In genomic region chr14:73785834-73786631, GRCh38 we compare ENCODE assay signal across 9 cellular contexts.
A peak's percentile ranks its signal among the peaks of the same experiment; 100 is the strongest.
DNase-seq lines count a peak whose midpoint lies in the region; ATAC-seq, FAIRE-seq and TF ChIP-seq lines count a peak whose summit lies in the region.
"Had no signal": no experiment of that assay in that cellular context is flagged by ENCODE, and none has a peak within 500 bp of the region (broad histone marks: within the 10 kb centered on the region; RNA-seq: fewer than 3 reads in every experiment).

No MANE protein-coding gene starts in this region.

- TF ChIP-seq CTCF in nephron progenitor cell (IDR thresholded peaks at IDR 0.05) (no peak), thyroid gland (IDR thresholded peaks at IDR 0.05) (peak in 4 of 6 experiments; percentile 23 to 47 (median 29))

- H3K4me3 ChIP-seq in thyroid gland (replicated peaks in 1 of 3) = peak overlapping the region; percentile 17 to 67 (median 19)

- H3K36me3 ChIP-seq in thyroid gland = no peaks in the 10 kb centered on the region

- H3K27me3 ChIP-seq in thyroid gland = no peaks in the 10 kb centered on the region

- peak; percentile 27 for ATAC-seq in HG02678 (IDR thresholded peaks at IDR 0.05; ENCODE audit: unreplicated experiment)
- ATAC-seq in HG02884 (IDR thresholded peaks at IDR 0.05; ENCODE audit: unreplicated experiment) = no peak

- peak; percentile 25 for DNase-seq in DMS114 treated with DMSO at 0.1 percent for 48 hours (lab: John Stamatoyannopoulos, UW; ENCODE audit: unreplicated experiment)
- DNase-seq in RCC 7860 (ENCODE audit: low spot score) = peak; percentile 63
- DNase-seq in activated effector memory CD4-positive, alpha-beta T cell treated with anti-CD3 and anti-CD28 coated beads, Interleukin-2, amount 50 U/mL, for 16 hours = peak; percentile 85
- DNase-seq in fibroblast of the conjunctiva (ENCODE audit: low read depth) = peak; percentile 94
- DNase-seq in nephron progenitor cell = peak; percentile 70
- DNase-seq in thyroid gland = peak; percentile 74 to 79

- peaks cover 3% of the 10 kb centered on the region for H3K36me3 Mint-ChIP-seq in nephron progenitor cell (ENCODE audit: low read depth)

- no peaks in the 10 kb centered on the region for H3K27me3 Mint-ChIP-seq in nephron progenitor cell (ENCODE audit: low read depth, poor library complexity)

- H3K4me1 Mint-ChIP-seq in nephron progenitor cell = peaks cover 77% of the 10 kb centered on the region

- H3K27ac ChIP-seq in thyroid gland = peak overlapping the region; percentile 90 to 98 (median 97)

- no peaks in the 10 kb centered on the region for H3K9me3 Mint-ChIP-seq in nephron progenitor cell

- no peaks in the 10 kb centered on the region for H3K9me3 ChIP-seq in thyroid gland

- FAIRE-seq in RCC 7860 (lab: Jason Lieb, UNC) = no peak
- FAIRE-seq: frontal cortex had no signal

- peaks cover 53 to 68% of the 10 kb centered on the region in 2 donors for H3K4me1 ChIP-seq in thyroid gland

- peak in 1 of 2 donors; percentile 67 for TF ChIP-seq POLR2A in thyroid gland (IDR thresholded peaks at IDR 0.05)

- peak overlapping the region; percentile 88 for H3K4me3 Mint-ChIP-seq in nephron progenitor cell

- H3K27ac Mint-ChIP-seq in nephron progenitor cell = peak overlapping the region; percentile 99

- intact Hi-C loops in thyroid gland (cut with DNase I) = no loop called here

- WGBS in thyroid gland, 2 donors = 0 to 1% methylated on average over 32 to 33 of the region's 35 CpGs

Comparison
In these comparisons a context has a peak if more than half of its experiments do, and no peak if none do; other contexts are left out.
1. DNase-seq: peak in every context shown above with its lines; median percentile 94 in fibroblast of the conjunctiva; 85 in activated effector memory CD4-positive, alpha-beta T cell treated with anti-CD3 and anti-CD28 coated beads, Interleukin-2, amount 50 U/mL, for 16 hours; 76 in thyroid gland; 70 in nephron progenitor cell; 63 in RCC 7860; 25 in DMS114 treated with DMSO at 0.1 percent for 48 hours.